ENCODE assay signal across 8 cellular contexts in the genomic region with DNA sequence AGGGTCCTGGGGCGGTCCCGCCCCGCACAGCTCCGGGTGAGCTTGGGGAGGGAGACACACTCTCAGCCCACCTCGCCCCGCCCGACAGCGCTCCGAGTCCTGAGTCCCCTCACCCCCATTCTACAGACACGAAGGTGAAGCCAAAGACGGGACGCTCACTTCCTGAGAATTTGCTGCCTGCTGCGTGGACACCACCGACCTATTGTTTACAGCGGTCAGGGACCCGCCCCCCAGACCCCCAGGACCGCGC. TPM values are rescaled to one million over a fixed set of nuclear protein-coding genes. Genes with fewer than 3 reads are reported as not detected.
DNase-seq lines count a peak whose midpoint lies in the region; ATAC-seq lines count a peak whose summit lies in the region.

No MANE protein-coding gene starts in this region.

- H3K79me2 ChIP-seq in ACC112 (ENCODE audit: control insufficient read depth, insufficient read depth, low read length, unreplicated experiment) = peaks cover 40% of the 10 kb centered on the region

- peak overlapping the region; percentile 98 for H3K4me3 Mint-ChIP-seq in activated T-helper 17 cell treated with anti-CD3 and anti-CD28 coated beads, Interleukin-2, amount 50 U/mL, for 72 hours
- H3K4me3 Mint-ChIP-seq in stimulated activated naive B cell treated with anti-CD40 and anti-IgM and Interleukin-4, amounts not matched to agents 10 μg/mL and 1 μg/mL and 100 μg/mL, for 72 hours = peak overlapping the region; percentile 100

- H3K36me3 ChIP-seq in ACC112 (ENCODE audit: insufficient read depth, low read length) (peaks cover 14% of the 10 kb centered on the region), H7 (replicated peaks; ENCODE audit: control insufficient read depth, insufficient read depth, low read length) (no peaks in the 10 kb centered on the region)

- H3K4me3 ChIP-seq in ACC112 (ENCODE audit: low read depth, low read length) (peak overlapping the region; percentile 88), H7 (ENCODE audit: insufficient read depth, low read depth, low read length) (peak overlapping the region; percentile 91), iPS-11a (ENCODE audit: low read depth, low read length) (peak overlapping the region; percentile 92)

- DNase-seq in H7 = no peak
- no peak for DNase-seq in stimulated activated naive B cell treated with anti-CD40 and anti-IgM and Interleukin-4, amounts not matched to agents 10 μg/mL and 1 μg/mL and 100 μg/mL, for 72 hours
- DNase-seq in NCI-H82 (lab: John Stamatoyannopoulos, UW) = no peak
- no peak for DNase-seq in T-helper 9 cell

- no peak for ATAC-seq in activated T-helper 17 cell treated with anti-CD3 and anti-CD28 coated beads, Interleukin-2, amount 50 U/mL, for 72 hours (replicated peaks)
- ATAC-seq in stimulated activated naive B cell treated with anti-CD40 and anti-IgM and Interleukin-4, amounts not matched to agents 10 μg/mL and 1 μg/mL and 100 μg/mL, for 72 hours (replicated peaks) = peak in 1 of 2 donors; percentile 5
- no peak for ATAC-seq in GM18907 (IDR thresholded peaks at IDR 0.05; ENCODE audit: unreplicated experiment)

- H3K27me3 ChIP-seq in ACC112 (ENCODE audit: insufficient read depth, low read length) = no peaks in the 10 kb centered on the region
- H3K27me3 ChIP-seq in H7 (ENCODE audit: control insufficient read depth, insufficient read depth, low read length) = peaks cover 11% of the 10 kb centered on the region

- H3K27me3 Mint-ChIP-seq in activated T-helper 17 cell treated with anti-CD3 and anti-CD28 coated beads, Interleukin-2, amount 50 U/mL, for 72 hours = no peaks in the 10 kb centered on the region
- H3K27me3 Mint-ChIP-seq in stimulated activated naive B cell treated with anti-CD40 and anti-IgM and Interleukin-4, amounts not matched to agents 10 μg/mL and 1 μg/mL and 100 μg/mL, for 72 hours = no peaks in the 10 kb centered on the region

- H3K4me1 Mint-ChIP-seq in activated T-helper 17 cell treated with anti-CD3 and anti-CD28 coated beads, Interleukin-2, amount 50 U/mL, for 72 hours = peaks cover 19% of the 10 kb centered on the region
- peaks cover 18 to 34% of the 10 kb centered on the region in 2 donors for H3K4me1 Mint-ChIP-seq in stimulated activated naive B cell treated with anti-CD40 and anti-IgM and Interleukin-4, amounts not matched to agents 10 μg/mL and 1 μg/mL and 100 μg/mL, for 72 hours

- peaks cover 11% of the 10 kb centered on the region for H3K4me1 ChIP-seq in ACC112 (ENCODE audit: control insufficient read depth, insufficient read depth, low read length, unreplicated experiment)

- peaks cover 50% of the 10 kb centered on the region for H3K36me3 Mint-ChIP-seq in activated T-helper 17 cell treated with anti-CD3 and anti-CD28 coated beads, Interleukin-2, amount 50 U/mL, for 72 hours (ENCODE audit: low read depth)
- peaks cover 44 to 47% of the 10 kb centered on the region in 2 donors for H3K36me3 Mint-ChIP-seq in stimulated activated naive B cell treated with anti-CD40 and anti-IgM and Interleukin-4, amounts not matched to agents 10 μg/mL and 1 μg/mL and 100 μg/mL, for 72 hours

- H3K27ac ChIP-seq in ACC112 (ENCODE audit: low read depth, low read length) = peak overlapping the region; percentile 75

- peak overlapping the region; percentile 68 for H2AFZ ChIP-seq in ACC112 (ENCODE audit: low read length, unreplicated experiment)

- H3K27ac Mint-ChIP-seq in activated T-helper 17 cell treated with anti-CD3 and anti-CD28 coated beads, Interleukin-2, amount 50 U/mL, for 72 hours = peak overlapping the region; percentile 99
- peak overlapping the region; percentile 100 for H3K27ac Mint-ChIP-seq in stimulated activated naive B cell treated with anti-CD40 and anti-IgM and Interleukin-4, amounts not matched to agents 10 μg/mL and 1 μg/mL and 100 μg/mL, for 72 hours

- peaks cover 10% of the 10 kb centered on the region for H3K9me3 Mint-ChIP-seq in activated T-helper 17 cell treated with anti-CD3 and anti-CD28 coated beads, Interleukin-2, amount 50 U/mL, for 72 hours
- H3K9me3 Mint-ChIP-seq in stimulated activated naive B cell treated with anti-CD40 and anti-IgM and Interleukin-4, amounts not matched to agents 10 μg/mL and 1 μg/mL and 100 μg/mL, for 72 hours = peaks cover 7 to 13% of the 10 kb centered on the region in 2 donors

RNA-seq across cellular contexts. Expression of a gene that starts 0.8 kb away (rescaled TPM):
- total RNA-seq in H7 (2014; rRNA removed; shearing (Covaris generic)) = 16.9 and 25.0 TPM in 2 replicates
- total RNA-seq in activated T-helper 17 cell treated with anti-CD3 and anti-CD28 coated beads, Interleukin-2, amount 50 U/mL, for 72 hours = 10 to 100 TPM; 17.3 to 35.8 TPM

RNA-seq across cellular contexts. Expression of a gene that starts 31.5 kb away (rescaled TPM):
- total RNA-seq in H7 (2014; rRNA removed; shearing (Covaris generic)) = not detected in 2 replicates
- not detected for total RNA-seq in activated T-helper 17 cell treated with anti-CD3 and anti-CD28 coated beads, Interleukin-2, amount 50 U/mL, for 72 hours
